8 cellular contexts compared by ENCODE assay signal in genomic region chr1:235972316-235973090, GRCh38.
A peak's percentile ranks its signal among the peaks of the same experiment; 100 is the strongest.
DNase-seq lines count a peak whose midpoint lies in the region; ATAC-seq and TF ChIP-seq lines count a peak whose summit lies in the region.

No MANE protein-coding gene starts in this region.

- no peak overlapping the region for H2BK120ac ChIP-seq in trophoblast cell (ENCODE audit: insufficient read depth, low read length, poor library complexity)

- H3K9me3 ChIP-seq in trophoblast cell (ENCODE audit: insufficient read depth, low read depth, low read length): peaks cover 3% of the 10 kb centered on the region

- peaks cover 3% of the 10 kb centered on the region for H3K79me1 ChIP-seq in trophoblast cell (ENCODE audit: low read length)

- no peak overlapping the region for H3K4ac ChIP-seq in trophoblast cell (ENCODE audit: low read depth, low read length)

- H3K79me2 ChIP-seq in trophoblast cell (ENCODE audit: control insufficient read depth, insufficient read depth, low read length, poor library complexity): no peaks in the 10 kb centered on the region

- H3K36me3 ChIP-seq in trophoblast cell (ENCODE audit: control insufficient read depth in 1 of 2, insufficient read depth in 2 of 2, low read length in 2 of 2): peaks cover 3% of the 10 kb centered on the region in 2 experiments

- no CpG with 5 or more reads among the region's 8 CpGs for WGBS in trophoblast cell (ENCODE audit: extremely low coverage, insufficient coverage, insufficient read length)

- H3K23ac ChIP-seq in trophoblast cell (ENCODE audit: low read length): no peak overlapping the region

- peak; percentile 31 for ATAC-seq in GM19324 (IDR thresholded peaks at IDR 0.05; ENCODE audit: low FRiP score, unreplicated experiment)
- peak; percentile 52 for ATAC-seq in HG03354 (IDR thresholded peaks at IDR 0.05; ENCODE audit: poor library complexity, severe bottlenecking, unreplicated experiment)

- H3K4me2 ChIP-seq in trophoblast cell (ENCODE audit: low read length): peak overlapping the region; percentile 77

- peak overlapping the region; percentile 82 for H4K8ac ChIP-seq in trophoblast cell (ENCODE audit: low read depth, low read length)

- H3K4me3 ChIP-seq in WI38 (ENCODE audit: low read depth, low read length) (peak overlapping the region; percentile 49), trophoblast cell (ENCODE audit: low read depth, low read length) (no peak overlapping the region)

- no peak overlapping the region for H2BK12ac ChIP-seq in trophoblast cell (ENCODE audit: low read length)

- no peak overlapping the region for H2AK5ac ChIP-seq in trophoblast cell (ENCODE audit: low read length)

- H3K18ac ChIP-seq in trophoblast cell (ENCODE audit: low read length): no peak overlapping the region

- H3K9ac ChIP-seq in trophoblast cell (ENCODE audit: low read length): no peak overlapping the region

- no peak for TF ChIP-seq CTCF in WI38 (IDR thresholded peaks at IDR 0.05; ENCODE audit: low read depth, low read length)

- no peak overlapping the region for H3K14ac ChIP-seq in trophoblast cell (ENCODE audit: low read length)

- H3K4me1 ChIP-seq in trophoblast cell (ENCODE audit: control insufficient read depth in 1 of 2, insufficient read depth in 2 of 2, low read length in 2 of 2): no peaks in the 10 kb centered on the region

- peak overlapping the region; percentile 36 for H3K27ac ChIP-seq in trophoblast cell (ENCODE audit: low read depth, low read length)

- H4K12ac ChIP-seq in trophoblast cell (ENCODE audit: low read depth, low read length): peak overlapping the region; percentile 58

- DNase-seq in AML-193 (lab: John Stamatoyannopoulos, UW): peak; percentile 14 to 28
- DNase-seq in globus pallidus (ENCODE audit: low spot score): peak; percentile 20
- DNase-seq in trophoblast cell: peak; percentile 46 to 77
- no peak for DNase-seq in NCI-H774 (lab: John Stamatoyannopoulos, UW)
- DNase-seq in inferior parietal cortex (ENCODE audit: extremely low spot score): no peak

- peak overlapping the region; percentile 57 for H2BK5ac ChIP-seq in trophoblast cell (ENCODE audit: low read depth, low read length, poor library complexity)

- peak overlapping the region; percentile 80 for H2AFZ ChIP-seq in trophoblast cell (ENCODE audit: insufficient read depth, low read length, poor library complexity)

- peak overlapping the region; percentile 74 for H4K91ac ChIP-seq in trophoblast cell (ENCODE audit: low read depth, low read length)

- H3K27me3 ChIP-seq in trophoblast cell (ENCODE audit: insufficient read depth, low read length): no peaks in the 10 kb centered on the region

Comparison
In these comparisons a context has a peak if more than half of its experiments do, and no peak if none do; other contexts are left out.
1. DNase-seq: peak in AML-193 (2 of 2), globus pallidus (single experiment) and trophoblast cell (2 of 2); none in NCI-H774 (single experiment) and inferior parietal cortex (single experiment).